18 cellular contexts compared by ENCODE assay signal in the genomic region with DNA sequence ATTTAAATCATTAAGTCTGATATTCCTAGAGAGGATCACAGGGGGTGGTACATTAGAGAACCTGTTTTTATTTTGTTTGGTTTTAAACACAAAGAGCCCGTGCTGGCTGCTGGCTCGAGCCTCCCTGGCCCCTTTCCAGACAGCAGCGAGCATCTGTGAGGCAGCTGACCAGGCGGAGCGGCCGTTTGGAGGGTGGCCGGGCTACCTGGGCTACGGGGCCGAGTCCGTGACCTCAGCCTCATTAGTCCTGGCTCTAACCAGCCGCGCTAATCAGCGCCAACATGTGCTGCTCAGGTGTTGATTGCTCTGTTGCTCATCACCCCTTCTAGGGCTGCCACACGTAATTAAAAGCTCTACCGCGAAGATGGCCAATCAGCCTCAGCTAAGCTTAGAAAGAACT. TPM values are rescaled to one million over a fixed set of nuclear protein-coding genes. Genes with fewer than 3 reads are reported as not detected.
DNase-seq lines count a peak whose midpoint lies in the region; ATAC-seq, FAIRE-seq and TF ChIP-seq lines count a peak whose summit lies in the region.
"Had no signal": no experiment of that assay in that cellular context is flagged by ENCODE, and none has a peak within 500 bp of the region (broad histone marks: within the 10 kb centered on the region; RNA-seq: fewer than 3 reads in every experiment).

No MANE protein-coding gene starts in this region.

- peak overlapping the region; percentile 84 for H3K27ac ChIP-seq in HepG2 (ENCODE audit: extremely low read length, insufficient read depth, low read length)
- H3K27ac ChIP-seq: lower lobe of right lung, tibial nerve had no signal

- H3K27me3 Mint-ChIP-seq in activated T-cell treated with anti-CD3 and anti-CD28 coated beads, Interleukin-2, amount 50 U/mL, for 4 hours (ENCODE audit: low read depth), result no peaks in the 10 kb centered on the region
- H3K27me3 Mint-ChIP-seq: activated naive CD4-positive, alpha-beta T cell treated with anti-CD3 and anti-CD28 coated beads, Interleukin-2, amount 10 ng/mL, durations not matched to agents 7 days and 5 days had no signal

- H3K9ac ChIP-seq in HepG2 (ENCODE audit: insufficient read depth, low read depth, low read length), result peak overlapping the region; percentile 5; the same call in 1 of the 2 replicates

- no peak overlapping the region for H3K4me2 ChIP-seq in HepG2 (ENCODE audit: low read depth, low read length)

- H3K27me3 ChIP-seq in BE2C, result no peaks in the 10 kb centered on the region
- H3K27me3 ChIP-seq in HepG2 (ENCODE audit: control insufficient read depth in 1 of 2, insufficient read depth in 2 of 2, low read length in 2 of 2), result no peaks in the 10 kb centered on the region
- H3K27me3 ChIP-seq: tibial nerve had no signal

- no peaks in the 10 kb centered on the region for H4K20me1 ChIP-seq in HepG2 (ENCODE audit: insufficient read depth, low read length)

- H3K9me3 Mint-ChIP-seq in activated T-cell treated with anti-CD3 and anti-CD28 coated beads, Interleukin-2, amount 50 U/mL, for 4 hours, result peaks cover 10% of the 10 kb centered on the region

- H3K79me2 ChIP-seq in HepG2 (ENCODE audit: insufficient read depth, low read length), result peaks cover 4% of the 10 kb centered on the region

- H3K9me3 ChIP-seq in BE2C (peaks cover 6% of the 10 kb centered on the region), HepG2 (ENCODE audit: low read length) (peaks cover 23% of the 10 kb centered on the region)

- no peak for TF ChIP-seq RAD21 in HepG2 (CRISPR knock-in tag; IDR thresholded peaks at IDR 0.05)

- 93% methylated on average over 4 of the region's 16 CpGs for WGBS in HepG2 (ENCODE audit: low lambda C conversion rate)

- TF ChIP-seq EP300 in HepG2 (IDR thresholded peaks at IDR 0.05; ENCODE audit: low read depth in 2 of 2, low read length in 2 of 2) (no peak), HepG2 (CRISPR knock-in tag; IDR thresholded peaks at IDR 0.05; ENCODE audit: borderline replicate concordance) (no peak)

- H3K4me1 Mint-ChIP-seq in activated T-cell treated with anti-CD3 and anti-CD28 coated beads, Interleukin-2, amount 50 U/mL, for 4 hours (ENCODE audit: low read depth), result no peaks in the 10 kb centered on the region
- H3K4me1 Mint-ChIP-seq: activated naive CD4-positive, alpha-beta T cell treated with anti-CD3 and anti-CD28 coated beads, Interleukin-2, amount 10 ng/mL, durations not matched to agents 7 days and 5 days had no signal

- POLR2A ChIA-PET in HepG2 (lab: Yijun Ruan, JAX) (interaction anchor here (1.0 to 7.3 kb wide), 3 partner anchors 13 to 27 kb away, joined by 3 to 69 read pairs (median 4); no protein-coding TSS in a partner anchor), HEK293T (lab: Yijun Ruan, JAX) (no interaction called here)

- no peak; the same call in 2 of the 3 replicates for ATAC-seq in SK-N-SH treated with all-trans-retinoic acid at 6 μM for 48 hours
- ATAC-seq in HepG2, result no peak
- ATAC-seq in activated T-cell treated with anti-CD3 and anti-CD28 coated beads, Interleukin-2, amount 50 U/mL, for 4 hours, result no peak
- ATAC-seq in GM21367 (IDR thresholded peaks at IDR 0.05; ENCODE audit: unreplicated experiment), result no peak
- ATAC-seq: lower lobe of right lung; naive thymus-derived CD8-positive, alpha-beta T cell had no signal

- TF ChIP-seq CTCF in BE2C (IDR thresholded peaks at IDR 0.05; ENCODE audit: low read depth, low read length) (no peak), HepG2 (CRISPR knock-in tag; IDR thresholded peaks at IDR 0.05) (no peak)

- H3K4me3 ChIP-seq in BE2C (ENCODE audit: low read depth, low read length) (peak overlapping the region; percentile 49), HepG2 (replicated peaks in 1 of 3; ENCODE audit: insufficient read depth in 1 of 3, low read depth in 2 of 3, low read length in 3 of 3) (no peak overlapping the region)
- H3K4me3 ChIP-seq: lower lobe of right lung, tibial nerve had no signal

- CTCF ChIA-PET in HepG2 (lab: Yijun Ruan, JAX; ENCODE audit: low intra/inter-chr PET ratio, low total read pairs) (no interaction called here), HEK293T (lab: Yijun Ruan, JAX) (no interaction called here)

- DNase-seq in BE2C (peak; percentile 68), NCI-H146 (lab: John Stamatoyannopoulos, UW) (peak; percentile 93), HepG2 (ENCODE audit: low spot score) (no peak), HEK293T (ENCODE audit: extremely low spot score) (no peak)
- DNase-seq in activated T-cell treated with anti-CD3 and anti-CD28 coated beads, Interleukin-2, amount 50 U/mL, for 4 hours, result no peak
- no peak for DNase-seq in activated CD4-positive, alpha-beta T cell treated with anti-CD3 and anti-CD28 coated beads, Interleukin-2, amount 50 U/mL, for 48 hours
- DNase-seq: activated CD4-positive, CD25-positive, alpha-beta regulatory T cell treated with anti-CD3 and anti-CD28 coated beads, Interleukin-2, amount 50 U/mL, for 72 hours; activated CD8-positive, alpha-beta memory T cell treated with anti-CD3 and anti-CD28 coated beads, Interleukin-2, amount 50 U/mL, for 48 hours; activated naive CD4-positive, alpha-beta T cell treated with anti-CD3 and anti-CD28 coated beads, Interleukin-2, amount 10 ng/mL, durations not matched to agents 7 days and 5 days; Caco-2; endodermal cell; GOT3; lower lobe of right lung; naive thymus-derived CD8-positive, alpha-beta T cell; stimulated activated CD4-positive, alpha-beta T cell treated with anti-CD3 and anti-CD28 coated beads, Interleukin-2, amount 100 ng/mL, for 48 hours had no signal

- H2AFZ ChIP-seq in HepG2 (ENCODE audit: low read length), result no peak overlapping the region

- TF ChIP-seq POLR2A in HepG2 (IDR thresholded peaks at IDR 0.05; ENCODE audit: insufficient read depth in 1 of 2, low read depth in 2 of 2, low read length in 2 of 2), result no peak

- no TSS peak for BruUV-seq in HepG2 (replicated peaks; lab: Mats Ljungman, UMichigan)

- peaks cover 13% of the 10 kb centered on the region for H3K4me1 ChIP-seq in BE2C
- H3K4me1 ChIP-seq in HepG2 (ENCODE audit: insufficient read depth, low read length), result peaks cover 54% of the 10 kb centered on the region
- H3K4me1 ChIP-seq: Caco-2, lower lobe of right lung had no signal

- intact Hi-C loops in HepG2 (cut with micrococcal nuclease; ENCODE audit: unreplicated experiment), result loop anchor here (1.0 kb wide), 1 partner anchor 16 kb away; no protein-coding TSS in a partner anchor

- in situ Hi-C loops in HepG2 (cut with HindIII; ENCODE audit: extremely low pct_ligation_motif_present, low pct_unique_long_range_greater_than_20kb), result no loop called here

- no peak overlapping the region for H3K4me3 Mint-ChIP-seq in activated T-cell treated with anti-CD3 and anti-CD28 coated beads, Interleukin-2, amount 50 U/mL, for 4 hours
- H3K4me3 Mint-ChIP-seq: activated naive CD4-positive, alpha-beta T cell treated with anti-CD3 and anti-CD28 coated beads, Interleukin-2, amount 10 ng/mL, durations not matched to agents 7 days and 5 days; endodermal cell; naive thymus-derived CD8-positive, alpha-beta T cell had no signal

- FAIRE-seq in HepG2 (lab: Jason Lieb, UNC), result no peak

- H3K36me3 Mint-ChIP-seq in activated T-cell treated with anti-CD3 and anti-CD28 coated beads, Interleukin-2, amount 50 U/mL, for 4 hours (ENCODE audit: insufficient read depth), result peaks cover 49% of the 10 kb centered on the region

- peaks cover 15% of the 10 kb centered on the region for H3K36me3 ChIP-seq in BE2C
- peaks cover 3 to 32% of the 10 kb centered on the region in 2 experiments for H3K36me3 ChIP-seq in HepG2 (replicated peaks in 1 of 2; ENCODE audit: control insufficient read depth in 1 of 2, insufficient read depth in 2 of 2, low read length in 2 of 2)

TF ChIP-seq in HEK293T, 16 proteins besides CTCF, POLR2A, EP300 and RAD21 (continues in another document):
- TF ChIP-seq SP1 (IDR thresholded peaks at IDR 0.05) (no peak), ARNT (IDR thresholded peaks at IDR 0.05) (no peak), FOXK2 (IDR thresholded peaks at IDR 0.05) (no peak), SUZ12 (IDR thresholded peaks at IDR 0.05) (no peak), L3MBTL2 (conservative IDR thresholded peaks at IDR 0.05) (no peak), CTBP1 (IDR thresholded peaks at IDR 0.05; ENCODE audit: borderline replicate concordance) (no peak), FOXM1 (IDR thresholded peaks at IDR 0.05; ENCODE audit: borderline replicate concordance) (no peak), NFRKB (IDR thresholded peaks at IDR 0.05) (no peak), LEF1 (IDR thresholded peaks at IDR 0.05; ENCODE audit: borderline replicate concordance) (no peak), ZNF384 (IDR thresholded peaks at IDR 0.05) (no peak), TARDBP (IDR thresholded peaks at IDR 0.05) (no peak), BHLHE40 (IDR thresholded peaks at IDR 0.05; ENCODE audit: borderline replicate concordance) (no peak), FOXA1 (IDR thresholded peaks at IDR 0.05) (no peak), HDGF (IDR thresholded peaks at IDR 0.05; ENCODE audit: borderline replicate concordance) (no peak)

RNA-seq across cellular contexts. Expression of a gene that starts 35.3 kb away (rescaled TPM):
- polyA plus RNA-seq in BE2C (2012; ENCODE audit: insufficient read depth, insufficient read length, low read depth), result 112 TPM
- total RNA-seq in HepG2 (2016; rRNA removed; fragmentation: Illumina TruSeq; extraction: Trizol), result 67.2 and 85.1 TPM in 2 replicates
- total RNA-seq in HepG2 (2016; cell fraction: cytosol; rRNA removed; fragmentation: Illumina TruSeq; extraction: Trizol; ENCODE audit: low read depth), result 93.2 and 97.9 TPM in 2 replicates
- 65.6 and 88.0 TPM in 2 replicates for total RNA-seq in HepG2 (2016; cell fraction: insoluble cytoplasmic fraction; rRNA removed; fragmentation: Illumina TruSeq; extraction: Trizol)
- total RNA-seq in HepG2 (2016; cell fraction: membrane; rRNA removed; fragmentation: Illumina TruSeq; extraction: Trizol), result 145 and 146 TPM in 2 replicates
- total RNA-seq in HepG2 (2016; cell fraction: nucleus; rRNA removed; fragmentation: Illumina TruSeq; extraction: Trizol), result 60.7 and 77.4 TPM in 2 replicates
- 94.2 and 95.3 TPM in 2 replicates for polyA plus RNA-seq in HepG2 (2011; rRNA removed)
- polyA plus RNA-seq in HepG2 (2011; cell fraction: cytosol; rRNA removed), result 90.5 and 102 TPM in 2 replicates
- 153 and 172 TPM in 2 replicates for polyA plus RNA-seq in HepG2 (2011; cell fraction: nucleus; rRNA removed)
- polyA plus RNA-seq in HepG2 (2012), result 117 and 124 TPM in 2 replicates
- 108 and 123 TPM in 2 replicates for polyA plus RNA-seq in HepG2 (2016; cell fraction: cytosol; fragmentation: Illumina TruSeq; extraction: Trizol; ENCODE audit: low read depth)
- polyA plus RNA-seq in HepG2 (2016; cell fraction: insoluble cytoplasmic fraction; fragmentation: Illumina TruSeq; extraction: Trizol; ENCODE audit: low read depth), result 93.0 and 99.9 TPM in 2 replicates
- polyA plus RNA-seq in HepG2 (2016; cell fraction: membrane; fragmentation: Illumina TruSeq; extraction: Trizol; ENCODE audit: low read depth), result 161 and 166 TPM in 2 replicates
- 128 and 143 TPM in 2 replicates for polyA plus RNA-seq in HepG2 (2016; cell fraction: nucleus; fragmentation: Illumina TruSeq; extraction: Trizol; ENCODE audit: insufficient read depth, low read depth)
- polyA minus RNA-seq in HepG2 (2011; rRNA and poly(A)+ RNA removed; ENCODE audit: low replicate concordance), result 48.3 and 75.7 TPM in 2 replicates
- polyA minus RNA-seq in HepG2 (2011; cell fraction: cytosol; rRNA and poly(A)+ RNA removed), result 40.4 and 40.8 TPM in 2 replicates
- polyA minus RNA-seq in HepG2 (2011; cell fraction: nucleus; rRNA and poly(A)+ RNA removed), result 85.5 and 94.6 TPM in 2 replicates
- total RNA-seq in activated T-cell treated with anti-CD3 and anti-CD28 coated beads, Interleukin-2, amount 50 U/mL, for 4 hours, result 100 to 1,000 TPM; 138 to 147 (median 145) TPM

Comparison
In these comparisons a context has a peak if more than half of its experiments do, and no peak if none do; other contexts are left out.
1. DNase-seq: peak in BE2C (single experiment) and NCI-H146 (single experiment); none in HepG2 (single experiment), activated T-cell treated with anti-CD3 and anti-CD28 coated beads, Interleukin-2, amount 50 U/mL, for 4 hours (single experiment), HEK293T (single experiment) and activated CD4-positive, alpha-beta T cell treated with anti-CD3 and anti-CD28 coated beads, Interleukin-2, amount 50 U/mL, for 48 hours (0 of 2).